In the genomic region with DNA sequence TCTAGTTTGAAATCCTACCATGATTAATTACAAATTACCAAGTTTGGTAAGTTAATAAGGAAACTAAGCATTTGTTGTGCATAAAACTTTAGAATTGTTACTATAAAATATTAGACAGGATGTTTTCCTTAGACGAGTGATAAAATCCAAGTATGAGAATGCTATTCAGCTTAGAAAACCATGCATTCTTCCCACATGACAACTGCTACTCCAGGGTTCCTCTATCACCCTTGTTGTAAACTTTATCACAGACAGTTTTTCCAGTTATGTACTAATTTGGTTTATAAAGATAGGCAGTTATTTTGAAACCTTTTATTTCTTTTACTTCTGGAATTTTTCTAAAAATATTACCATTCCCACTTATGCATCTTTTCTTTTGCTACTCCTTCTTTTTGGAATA, we compare ENCODE assay signal across 19 cellular contexts.
"Had no signal": no experiment of that assay in that cellular context is flagged by ENCODE, and none has a peak within 500 bp of the region (broad histone marks: within the 10 kb centered on the region; RNA-seq: fewer than 3 reads in every experiment).

No MANE protein-coding gene starts in this region.

- ATAC-seq: activated T-cell treated with anti-CD3 and anti-CD28 coated beads, Interleukin-2, amount 50 U/mL, for 72 hours; esophagus mucosa; natural killer cell; right cardiac atrium; stimulated activated naive CD8-positive, alpha-beta T cell treated with anti-CD3 and anti-CD28 coated beads, Interleukin-15, Interleukin-2, amounts not matched to agents 100 U/mL and 50 U/mL, for 24 hours had no signal

- H3K4me1 ChIP-seq: breast epithelium, transverse colon, vagina had no signal

- H3K4me2 ChIP-seq: smooth muscle cell had no signal

- H3K9me3 Mint-ChIP-seq: activated CD4-positive, alpha-beta T cell treated with anti-CD3 and anti-CD28 coated beads, Interleukin-2, amount 10 ng/mL, durations not matched to agents 7 days and 5 days; activated T-cell treated with anti-CD3 and anti-CD28 coated beads, Interleukin-2, amount 50 U/mL, for 72 hours; natural killer cell had no signal

- H3K27ac Mint-ChIP-seq: activated CD4-positive, alpha-beta T cell treated with anti-CD3 and anti-CD28 coated beads, Interleukin-2, amount 10 ng/mL, durations not matched to agents 7 days and 5 days; progenitor cell of endocrine pancreas had no signal

- H3K27me3 ChIP-seq: breast epithelium, transverse colon, vagina had no signal

- H3K4me3 ChIP-seq: breast epithelium, smooth muscle cell, transverse colon, vagina had no signal

- H3K27ac ChIP-seq: breast epithelium, transverse colon, vagina had no signal

- H3K27me3 Mint-ChIP-seq: activated CD4-positive, alpha-beta T cell treated with anti-CD3 and anti-CD28 coated beads, Interleukin-2, amount 10 ng/mL, durations not matched to agents 7 days and 5 days; activated naive CD8-positive, alpha-beta T cell; progenitor cell of endocrine pancreas had no signal

- H3K9me3 ChIP-seq: breast epithelium, transverse colon, vagina had no signal

- DNase-seq: activated CD4-positive, alpha-beta T cell treated with anti-CD3 and anti-CD28 coated beads, Interleukin-2, amount 10 ng/mL, durations not matched to agents 7 days and 5 days; activated CD8-positive, alpha-beta memory T cell treated with anti-CD3 and anti-CD28 coated beads, Interleukin-2, amount 50 U/mL, for 48 hours; activated gamma-delta T cell; activated T-cell treated with anti-CD3 and anti-CD28 coated beads, Interleukin-2, amount 50 U/mL, for 72 hours; hypothalamus; mesenchymal stem cell; natural killer cell; nucleus accumbens; right cardiac atrium; stimulated activated CD4-positive, alpha-beta T cell treated with anti-CD3 and anti-CD28 coated beads, Interleukin-4, amount 100 ng/mL, for 4 hours; stimulated activated CD8-positive, alpha-beta memory T cell treated with anti-CD3 and anti-CD28 coated beads, Interleukin-4, amount 100 ng/mL, for 48 hours; stimulated activated naive CD8-positive, alpha-beta T cell treated with anti-CD3 and anti-CD28 coated beads, Interleukin-15, Interleukin-2, amounts not matched to agents 100 U/mL and 50 U/mL, for 24 hours; transverse colon had no signal

- H3K4me3 Mint-ChIP-seq: activated CD4-positive, alpha-beta T cell treated with anti-CD3 and anti-CD28 coated beads, Interleukin-2, amount 10 ng/mL, durations not matched to agents 7 days and 5 days; activated naive CD8-positive, alpha-beta T cell; activated T-cell treated with anti-CD3 and anti-CD28 coated beads, Interleukin-2, amount 50 U/mL, for 72 hours; natural killer cell had no signal

- H3K4me1 Mint-ChIP-seq: natural killer cell had no signal
